ENCODE assay signal across 9 cellular contexts in the genomic region with DNA sequence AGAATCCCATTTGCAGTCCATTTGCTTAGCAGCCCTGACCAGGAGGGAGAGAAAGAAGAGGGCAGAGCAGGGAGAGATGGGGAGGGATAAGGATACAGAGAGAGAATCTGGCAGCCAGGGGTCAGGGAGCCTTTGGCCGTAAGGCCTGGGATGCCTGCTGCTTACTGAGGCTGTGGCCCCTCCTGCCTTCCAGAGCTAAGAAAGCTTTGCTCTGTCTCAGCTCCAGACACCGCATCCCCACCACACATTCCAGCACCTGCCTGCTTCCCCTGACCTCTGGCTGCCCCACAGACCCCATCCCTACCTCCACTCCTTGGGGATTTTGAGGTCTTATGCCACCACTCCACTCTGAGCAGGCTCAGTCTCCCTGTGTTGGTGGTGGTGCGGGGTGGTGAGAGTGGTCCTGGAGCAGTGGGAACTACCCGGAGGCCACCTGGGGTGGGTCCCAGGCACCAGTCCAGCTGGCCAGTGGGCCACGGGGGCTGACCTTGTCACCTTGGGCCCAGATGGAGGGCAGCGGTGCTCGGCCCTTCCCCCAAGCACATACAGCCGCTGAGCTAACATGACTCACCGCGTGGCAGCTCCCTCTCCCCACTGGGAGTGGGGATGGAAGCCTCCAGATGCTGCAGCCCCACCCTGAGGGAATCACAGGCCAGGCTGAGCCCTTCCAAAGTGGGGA. TPM values are rescaled to one million over a fixed set of nuclear protein-coding genes. Genes with fewer than 3 reads are reported as not detected.
DNase-seq lines count a peak whose midpoint lies in the region; ATAC-seq and TF ChIP-seq lines count a peak whose summit lies in the region.
"Had no signal": no experiment of that assay in that cellular context is flagged by ENCODE, and none has a peak within 500 bp of the region (broad histone marks: within the 10 kb centered on the region; RNA-seq: fewer than 3 reads in every experiment).

No MANE protein-coding gene starts in this region.

- peaks cover 56% of the 10 kb centered on the region for H3K4me1 Mint-ChIP-seq in Calu3 (ENCODE audit: low read depth, unreplicated experiment)
- peaks cover 50% of the 10 kb centered on the region for H3K4me1 Mint-ChIP-seq in progenitor cell of endocrine pancreas (ENCODE audit: low read depth)
- H3K4me1 Mint-ChIP-seq in activated CD8-positive, alpha-beta T cell treated with anti-CD3 and anti-CD28 coated beads, Interleukin-2, amount 10 ng/mL, durations not matched to agents 7 days and 5 days (ENCODE audit: low read depth), result peaks cover 44% of the 10 kb centered on the region

- H3K36me3 Mint-ChIP-seq in Calu3 (ENCODE audit: insufficient read depth, unreplicated experiment) (peaks cover 28% of the 10 kb centered on the region), progenitor cell of endocrine pancreas (ENCODE audit: insufficient read depth) (peaks cover 1% of the 10 kb centered on the region)
- H3K36me3 Mint-ChIP-seq in activated CD8-positive, alpha-beta T cell treated with anti-CD3 and anti-CD28 coated beads, Interleukin-2, amount 10 ng/mL, durations not matched to agents 7 days and 5 days (ENCODE audit: low read depth), result peaks cover 2% of the 10 kb centered on the region

- H3K9me3 Mint-ChIP-seq in Calu3 (ENCODE audit: low read depth, unreplicated experiment) (no peaks in the 10 kb centered on the region), progenitor cell of endocrine pancreas (ENCODE audit: low read depth) (no peaks in the 10 kb centered on the region)
- H3K9me3 Mint-ChIP-seq in activated CD8-positive, alpha-beta T cell treated with anti-CD3 and anti-CD28 coated beads, Interleukin-2, amount 10 ng/mL, durations not matched to agents 7 days and 5 days (ENCODE audit: insufficient read depth), result no peaks in the 10 kb centered on the region

- peak overlapping the region; percentile 67 for H3K27ac Mint-ChIP-seq in Calu3 (ENCODE audit: unreplicated experiment)
- H3K27ac Mint-ChIP-seq in progenitor cell of endocrine pancreas, result peak overlapping the region; percentile 95
- H3K27ac Mint-ChIP-seq in activated CD8-positive, alpha-beta T cell treated with anti-CD3 and anti-CD28 coated beads, Interleukin-2, amount 10 ng/mL, durations not matched to agents 7 days and 5 days, result no peak overlapping the region

- ATAC-seq in SK-N-SH treated with all-trans-retinoic acid at 6 μM for 48 hours, result peak; percentile 77
- no peak for ATAC-seq in HG03135 (IDR thresholded peaks at IDR 0.05; ENCODE audit: unreplicated experiment)
- no peak for ATAC-seq in activated CD8-positive, alpha-beta T cell treated with anti-CD3 and anti-CD28 coated beads, Interleukin-2, amount 10 ng/mL, durations not matched to agents 7 days and 5 days

- peak overlapping the region; percentile 36 for H3K4me3 Mint-ChIP-seq in Calu3 (ENCODE audit: low read depth, unreplicated experiment)
- no peak overlapping the region for H3K4me3 Mint-ChIP-seq in progenitor cell of endocrine pancreas (ENCODE audit: low read depth)
- H3K4me3 Mint-ChIP-seq in activated CD8-positive, alpha-beta T cell treated with anti-CD3 and anti-CD28 coated beads, Interleukin-2, amount 10 ng/mL, durations not matched to agents 7 days and 5 days, result no peak overlapping the region

- BruUV-seq in Calu3 (replicated peaks; lab: Mats Ljungman, UMichigan), result no TSS peak

- POLR2A ChIA-PET in activated CD8-positive, alpha-beta T cell treated with anti-CD3 and anti-CD28 coated beads, Interleukin-2, amount 10 ng/mL, durations not matched to agents 7 days and 5 days (lab: Charles Lee), result interaction anchor here (0.6 to 2.6 kb wide), 3 partner anchors 8 to 73 kb away, joined by 3 to 12 read pairs (median 3); no protein-coding TSS in a partner anchor

- H3K27me3 Mint-ChIP-seq in Calu3 (ENCODE audit: unreplicated experiment) (no peaks in the 10 kb centered on the region), progenitor cell of endocrine pancreas (no peaks in the 10 kb centered on the region)
- H3K27me3 Mint-ChIP-seq in activated CD8-positive, alpha-beta T cell treated with anti-CD3 and anti-CD28 coated beads, Interleukin-2, amount 10 ng/mL, durations not matched to agents 7 days and 5 days (ENCODE audit: low read depth), result no peaks in the 10 kb centered on the region

- CTCF ChIA-PET in Calu3 (lab: Charles Lee), result no interaction called here
- CTCF ChIA-PET in activated CD8-positive, alpha-beta T cell treated with anti-CD3 and anti-CD28 coated beads, Interleukin-2, amount 10 ng/mL, durations not matched to agents 7 days and 5 days (lab: Charles Lee), result interaction anchor here (0.7 to 1.2 kb wide), 2 partner anchors 12 to 35 kb away, joined by 3 read pairs; no protein-coding TSS in a partner anchor

- TF ChIP-seq CTCF in Calu3 (IDR thresholded peaks at IDR 0.05; ENCODE audit: unreplicated experiment) (no peak), progenitor cell of endocrine pancreas (IDR thresholded peaks at IDR 0.05; ENCODE audit: unreplicated experiment) (no peak)

- DNase-seq in Calu3, result no peak
- peak; percentile 57 to 93 (median 79) for DNase-seq in head of caudate nucleus
- DNase-seq in progenitor cell of endocrine pancreas (ENCODE audit: low spot score, unreplicated experiment), result no peak
- no peak for DNase-seq in NCI-H2227 (lab: John Stamatoyannopoulos, UW; ENCODE audit: unreplicated experiment)
- DNase-seq in activated naive CD4-positive, alpha-beta T cell treated with anti-CD3 and anti-CD28 coated beads, Interleukin-2, amount 50 U/mL, for 16 hours, result no peak
- no peak for DNase-seq in activated CD8-positive, alpha-beta T cell treated with anti-CD3 and anti-CD28 coated beads, Interleukin-2, amount 10 ng/mL, durations not matched to agents 7 days and 5 days
- DNase-seq: NCI-H748 treated with DMSO at 0.1 percent for 48 hours had no signal

- intact Hi-C loops in Calu3 (cut with micrococcal nuclease; ENCODE audit: unreplicated experiment) (loop anchor here (5.0 to 10.0 kb wide), 2 partner anchors 45 to 98 kb away; a partner anchor contains a TSS), head of caudate nucleus (cut with DNase I) (loop anchor here (5.0 kb wide), 1 partner anchor 43 kb away; no protein-coding TSS in a partner anchor)

TF ChIP-seq in SK-N-SH treated with all-trans-retinoic acid at 6 μM for 48 hours, 23 proteins besides CTCF, POLR2A, EP300 and RAD21:
- no peak for TF ChIP-seq TOX (CRISPR knock-in tag; IDR thresholded peaks at IDR 0.05; ENCODE audit: borderline replicate concordance)
- TF ChIP-seq, protein P1, sequence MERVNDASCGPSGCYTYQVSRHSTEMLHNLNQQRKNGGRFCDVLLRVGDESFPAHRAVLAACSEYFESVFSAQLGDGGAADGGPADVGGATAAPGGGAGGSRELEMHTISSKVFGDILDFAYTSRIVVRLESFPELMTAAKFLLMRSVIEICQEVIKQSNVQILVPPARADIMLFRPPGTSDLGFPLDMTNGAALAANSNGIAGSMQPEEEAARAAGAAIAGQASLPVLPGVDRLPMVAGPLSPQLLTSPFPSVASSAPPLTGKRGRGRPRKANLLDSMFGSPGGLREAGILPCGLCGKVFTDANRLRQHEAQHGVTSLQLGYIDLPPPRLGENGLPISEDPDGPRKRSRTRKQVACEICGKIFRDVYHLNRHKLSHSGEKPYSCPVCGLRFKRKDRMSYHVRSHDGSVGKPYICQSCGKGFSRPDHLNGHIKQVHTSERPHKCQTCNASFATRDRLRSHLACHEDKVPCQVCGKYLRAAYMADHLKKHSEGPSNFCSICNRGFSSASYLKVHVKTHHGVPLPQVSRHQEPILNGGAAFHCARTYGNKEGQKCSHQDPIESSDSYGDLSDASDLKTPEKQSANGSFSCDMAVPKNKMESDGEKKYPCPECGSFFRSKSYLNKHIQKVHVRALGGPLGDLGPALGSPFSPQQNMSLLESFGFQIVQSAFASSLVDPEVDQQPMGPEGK (CRISPR knock-in tag; IDR thresholded peaks at IDR 0.05; ENCODE audit: borderline replicate concordance), result 0 out of 2 replicates have a peak, but pooled peaks have one; percentile 75
- no peak for TF ChIP-seq OSR1 (CRISPR knock-in tag; IDR thresholded peaks at IDR 0.05)

RNA-seq across cellular contexts. Expression of a gene that starts 58.3 kb away (rescaled TPM):
- total RNA-seq in Calu3 (2022) (38.0 and 43.4 TPM in 2 replicates), progenitor cell of endocrine pancreas (69.0 and 75.0 TPM in 2 replicates)
- total RNA-seq in activated CD8-positive, alpha-beta T cell treated with anti-CD3 and anti-CD28 coated beads, Interleukin-2, amount 10 ng/mL, durations not matched to agents 7 days and 5 days, result 10 to 100 TPM; 24.4 to 24.6 TPM

Comparison
In these comparisons a context has a peak if more than half of its experiments do, and no peak if none do; other contexts are left out.
1. DNase-seq: peak in head of caudate nucleus (42 of 42); none in Calu3 (single experiment), progenitor cell of endocrine pancreas (single experiment), NCI-H2227 (single experiment), activated naive CD4-positive, alpha-beta T cell treated with anti-CD3 and anti-CD28 coated beads, Interleukin-2, amount 50 U/mL, for 16 hours (single experiment) and activated CD8-positive, alpha-beta T cell treated with anti-CD3 and anti-CD28 coated beads, Interleukin-2, amount 10 ng/mL, durations not matched to agents 7 days and 5 days (single experiment).